In genomic region chr5:41925555-41925946, GRCh38 we compare ENCODE assay signal across 8 cellular contexts. TPM values are rescaled to one million over a fixed set of nuclear protein-coding genes. Genes with fewer than 3 reads are reported as not detected.
DNase-seq lines count a peak whose midpoint lies in the region; ATAC-seq, FAIRE-seq and TF ChIP-seq lines count a peak whose summit lies in the region.

No MANE protein-coding gene starts in this region.

- H3K27me3 ChIP-seq in keratinocyte (ENCODE audit: control insufficient read depth, extremely low read depth, insufficient read depth, low read length): no peaks in the 10 kb centered on the region

- no peak for TF ChIP-seq CTCF in OCI-LY7 (conservative IDR thresholded peaks at IDR 0.05; ENCODE audit: low read length)
- no peak for TF ChIP-seq CTCF in keratinocyte (optimal IDR thresholded peaks at IDR 0.05 in 1 of 3, IDR thresholded peaks at IDR 0.05 in 1 of 3, conservative IDR thresholded peaks at IDR 0.05 in 1 of 3; ENCODE audit: extremely low read depth in 1 of 3, insufficient read depth in 2 of 3, low read length in 3 of 3)

- H3K4me3 ChIP-seq in OCI-LY7 (ENCODE audit: low read depth, low read length, poor library complexity, severe bottlenecking) (no peak overlapping the region), keratinocyte (ENCODE audit: control insufficient read depth in 2 of 3, extremely low read depth in 1 of 3, insufficient read depth in 2 of 3, low read depth in 1 of 3, low read length in 3 of 3) (peak overlapping the region; percentile 52 to 80 (median 76))

- no peaks in the 10 kb centered on the region for H3K9me3 ChIP-seq in OCI-LY7 (ENCODE audit: low read length)
- no peaks in the 10 kb centered on the region for H3K9me3 ChIP-seq in keratinocyte (ENCODE audit: control insufficient read depth, low read depth, low read length)

- H3K9me1 ChIP-seq in keratinocyte (ENCODE audit: control insufficient read depth, extremely low read depth, insufficient read depth, low read length): no peaks in the 10 kb centered on the region

- H3K27ac ChIP-seq in OCI-LY7 (ENCODE audit: low read depth, low read length, poor library complexity, severe bottlenecking) (no peak overlapping the region), keratinocyte (ENCODE audit: control insufficient read depth, insufficient read depth, low read length) (peak overlapping the region; percentile 87)

- peak overlapping the region; percentile 24; the same call in 1 of the 2 replicates for H3K4me2 ChIP-seq in OCI-LY7 (ENCODE audit: low read length)
- peak overlapping the region; percentile 75 for H3K4me2 ChIP-seq in keratinocyte (ENCODE audit: control insufficient read depth, extremely low read depth, insufficient read depth, low read depth, low read length)

- CTCF ChIA-PET in OCI-LY7 (lab: Charles Lee; ENCODE audit: unreplicated experiment): no interaction called here

- H3K79me2 ChIP-seq in OCI-LY7 (ENCODE audit: insufficient read depth, low read depth, low read length) (no peaks in the 10 kb centered on the region), keratinocyte (ENCODE audit: control insufficient read depth, insufficient read depth, low read length) (no peaks in the 10 kb centered on the region)

- intact Hi-C loops in OCI-LY7 (cut with micrococcal nuclease; ENCODE audit: unreplicated experiment): no loop called here

- peak; percentile 30 for ATAC-seq in HG02973 (IDR thresholded peaks at IDR 0.05; ENCODE audit: unreplicated experiment)

- BruUV-seq in OCI-LY7 (replicated peaks; lab: Mats Ljungman, UMichigan): no TSS peak

- dilution Hi-C loops in keratinocyte (cut with MboI; ENCODE audit: extremely low pct_ligation_motif_present, low sequenced_read_pairs): no loop called here

- peaks cover 24% of the 10 kb centered on the region for H3K36me3 ChIP-seq in OCI-LY7 (ENCODE audit: insufficient read depth, low read length)
- no peaks in the 10 kb centered on the region for H3K36me3 ChIP-seq in keratinocyte (ENCODE audit: control insufficient read depth in 2 of 2, extremely low read depth in 1 of 2, insufficient read depth in 2 of 2, low read length in 2 of 2)

- H2AFZ ChIP-seq in OCI-LY7 (ENCODE audit: low read length) (no peak overlapping the region), keratinocyte (ENCODE audit: control insufficient read depth, low read length) (peak overlapping the region; percentile 78)

- no peak for FAIRE-seq in keratinocyte (lab: Jason Lieb, UNC)

- peak overlapping the region; percentile 91 for H3K9ac ChIP-seq in keratinocyte (ENCODE audit: control insufficient read depth, extremely low read depth, insufficient read depth, low read length)

- H3K9me2 ChIP-seq in OCI-LY7 (ENCODE audit: insufficient read depth, low read length): no peaks in the 10 kb centered on the region

- POLR2A ChIA-PET in OCI-LY7 (lab: Charles Lee): interaction anchor here (0.6 kb wide), 1 partner anchor 43 kb away, joined by 3 read pairs; no protein-coding TSS in a partner anchor

- peak; percentile 9 to 30 (median 28) for DNase-seq in activated naive CD4-positive, alpha-beta T cell (lab: John Stamatoyannopoulos, UW)
- no peak for DNase-seq in activated naive CD4-positive, alpha-beta T cell treated with Interleukin-2 at 50 U/mL for 16 hours
- DNase-seq in OCI-LY7 (ENCODE audit: low spot score): no peak
- peak; percentile 9 to 61 for DNase-seq in T47D (ENCODE audit: low read depth in 1 of 2, low spot score in 1 of 2)
- DNase-seq in keratinocyte (ENCODE audit: low read depth, low spot score): no peak
- peak; percentile 27 for DNase-seq in stimulated activated CD4-positive, alpha-beta T cell treated with anti-CD3 and anti-CD28 coated beads, Interleukin-12 subunit alpha, Interleukin-12 subunit beta, amount 100 ng/mL, for 4 hours
- no peak for DNase-seq in HK-2 (ENCODE audit: unreplicated experiment)

- H3K4me1 ChIP-seq in OCI-LY7 (ENCODE audit: insufficient read depth, low read length, poor library complexity, severe bottlenecking) (peaks cover 4% of the 10 kb centered on the region), keratinocyte (ENCODE audit: control insufficient read depth, extremely low read depth, insufficient read depth, low read length) (peaks cover 16% of the 10 kb centered on the region)

- H4K20me1 ChIP-seq in OCI-LY7 (ENCODE audit: insufficient read depth, low read length) (no peaks in the 10 kb centered on the region), keratinocyte (ENCODE audit: control insufficient read depth, extremely low read depth, insufficient read depth, low read length) (no peaks in the 10 kb centered on the region)

- in situ Hi-C loops in T47D (cut with HindIII; ENCODE audit: low pct_unique_long_range_greater_than_20kb, low sequenced_read_pairs): no loop called here

RNA-seq across cellular contexts. Expression of gene FBXO4, which starts 0.5 kb away (rescaled TPM):
- not detected in 2 replicates for total RNA-seq in OCI-LY7 (2014; rRNA removed; shearing (Covaris generic))
- 0.40 TPM in 1 of 2 replicates, not detected in the other for total RNA-seq in OCI-LY7 (2022)
- 4.5 to 5.6 TPM (median 5.0 TPM) in 3 replicates for polyA plus RNA-seq in keratinocyte
- 4.8 TPM for polyA plus RNA-seq in keratinocyte (2011; ENCODE audit: low read depth)
- polyA plus RNA-seq in keratinocyte (2011; cell fraction: cytosol; rRNA removed): 3.2 and 6.1 TPM in 2 replicates
- 3.6 and 4.1 TPM in 2 replicates for polyA plus RNA-seq in keratinocyte (2011; cell fraction: nucleus; rRNA removed)
- 3.3 and 3.8 TPM in 2 replicates for polyA plus RNA-seq in keratinocyte (2012; ENCODE audit: low replicate concordance)
- 1.8 to 3.1 TPM (median 2.0 TPM) in 3 replicates for polyA minus RNA-seq in keratinocyte
- not detected for polyA minus RNA-seq in keratinocyte (2011; cell fraction: cytosol; rRNA and poly(A)+ RNA removed)
- 1.5 and 4.5 TPM in 2 replicates for polyA minus RNA-seq in keratinocyte (2011; cell fraction: nucleus; rRNA and poly(A)+ RNA removed)

RNA-seq across cellular contexts. Expression of gene RIMOC1, which starts 21.4 kb away (rescaled TPM):
- total RNA-seq in OCI-LY7 (2014; rRNA removed; shearing (Covaris generic)): 7.9 and 8.5 TPM in 2 replicates
- 29.7 and 30.7 TPM in 2 replicates for total RNA-seq in OCI-LY7 (2022)
- 16.8 to 23.7 TPM (median 17.6 TPM) in 3 replicates for polyA plus RNA-seq in keratinocyte
- polyA plus RNA-seq in keratinocyte (2011; ENCODE audit: low read depth): 18.6 TPM
- polyA plus RNA-seq in keratinocyte (2011; cell fraction: cytosol; rRNA removed): 12.3 and 26.7 TPM in 2 replicates
- 11.1 and 17.2 TPM in 2 replicates for polyA plus RNA-seq in keratinocyte (2011; cell fraction: nucleus; rRNA removed)
- 9.4 and 10.1 TPM in 2 replicates for polyA plus RNA-seq in keratinocyte (2012; ENCODE audit: low replicate concordance)
- 6.5 to 28.5 TPM (median 19.3 TPM) in 3 replicates for polyA minus RNA-seq in keratinocyte
- 13.8 TPM for polyA minus RNA-seq in keratinocyte (2011; cell fraction: cytosol; rRNA and poly(A)+ RNA removed)
- 7.6 and 13.2 TPM in 2 replicates for polyA minus RNA-seq in keratinocyte (2011; cell fraction: nucleus; rRNA and poly(A)+ RNA removed)

RNA-seq across cellular contexts. Expression of gene OXCT1, which starts 55.3 kb away (rescaled TPM):
- 22.5 and 27.0 TPM in 2 replicates for total RNA-seq in OCI-LY7 (2014; rRNA removed; shearing (Covaris generic))
- total RNA-seq in OCI-LY7 (2022): 41.3 and 43.4 TPM in 2 replicates
- 16.8 to 34.0 TPM (median 21.5 TPM) in 3 replicates for polyA plus RNA-seq in keratinocyte
- 32.8 TPM for polyA plus RNA-seq in keratinocyte (2011; ENCODE audit: low read depth)
- 12.1 and 23.3 TPM in 2 replicates for polyA plus RNA-seq in keratinocyte (2011; cell fraction: cytosol; rRNA removed)
- 19.2 and 21.4 TPM in 2 replicates for polyA plus RNA-seq in keratinocyte (2011; cell fraction: nucleus; rRNA removed)
- polyA plus RNA-seq in keratinocyte (2012; ENCODE audit: low replicate concordance): 12.5 and 24.8 TPM in 2 replicates
- polyA minus RNA-seq in keratinocyte: 3.0 to 24.4 TPM (median 10.0 TPM) in 3 replicates
- 11.1 TPM for polyA minus RNA-seq in keratinocyte (2011; cell fraction: cytosol; rRNA and poly(A)+ RNA removed)
- polyA minus RNA-seq in keratinocyte (2011; cell fraction: nucleus; rRNA and poly(A)+ RNA removed): 11.9 and 21.3 TPM in 2 replicates

Comparison
In these comparisons a context has a peak if more than half of its experiments do, and no peak if none do; other contexts are left out.
1. DNase-seq: peak in activated naive CD4-positive, alpha-beta T cell (4 of 4), T47D (2 of 2) and stimulated activated CD4-positive, alpha-beta T cell treated with anti-CD3 and anti-CD28 coated beads, Interleukin-12 subunit alpha, Interleukin-12 subunit beta, amount 100 ng/mL, for 4 hours (single experiment); none in activated naive CD4-positive, alpha-beta T cell treated with Interleukin-2 at 50 U/mL for 16 hours (single experiment), OCI-LY7 (single experiment), keratinocyte (single experiment) and HK-2 (single experiment).